In the genomic region with DNA sequence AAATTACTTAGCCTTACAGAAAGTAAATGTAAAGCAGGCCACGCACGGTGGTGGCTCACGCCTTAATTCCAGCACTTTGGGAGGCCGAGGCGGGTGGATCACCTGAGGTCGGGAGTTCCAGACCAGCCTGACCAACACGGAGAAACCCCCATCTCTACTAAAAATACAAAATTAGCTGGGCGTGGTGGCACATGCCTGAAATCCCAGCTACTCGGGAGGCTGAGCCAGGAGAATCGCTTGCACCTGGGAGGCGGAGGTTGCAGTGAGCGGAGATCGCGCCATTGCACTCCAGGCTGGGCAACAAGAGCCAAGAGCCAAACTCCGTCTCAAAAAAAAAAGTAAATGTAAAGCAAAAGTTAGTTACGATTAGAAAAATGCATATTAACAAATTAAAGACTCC, we compare ENCODE assay signal across 12 cellular contexts. TPM values are rescaled to one million over a fixed set of nuclear protein-coding genes. Genes with fewer than 3 reads are reported as not detected.
A peak's percentile ranks its signal among the peaks of the same experiment; 100 is the strongest.
DNase-seq lines count a peak whose midpoint lies in the region; ATAC-seq and TF ChIP-seq lines count a peak whose summit lies in the region.
"Not testable (repeated sequence)": the region's sequence is repeated elsewhere in the genome, so short reads cannot be mapped to it uniquely, and the experiment has no call there.
"Had no signal": no experiment of that assay in that cellular context is flagged by ENCODE, and none has a peak within 500 bp of the region (broad histone marks: within the 10 kb centered on the region; RNA-seq: fewer than 3 reads in every experiment).

No MANE protein-coding gene starts in this region.

- not testable (repeated sequence) for H3K9me3 ChIP-seq in HAP-1; SJSA1 (replicated peaks); effector memory CD4-positive, alpha-beta T cell (ENCODE audit: control insufficient read depth, low read length)

- in situ Hi-C loops in HAP-1 (cut with MboI; ENCODE audit: low sequenced_read_pairs), result not testable (repeated sequence)

- not testable (repeated sequence) for H3K79me2 ChIP-seq in ACC112 (ENCODE audit: control insufficient read depth, insufficient read depth, low read length, unreplicated experiment)

- TF ChIP-seq CTCF in natural killer cell (IDR thresholded peaks at IDR 0.05), result not testable (repeated sequence)

- not testable (repeated sequence) for H3K9me3 Mint-ChIP-seq in activated naive CD8-positive, alpha-beta T cell (ENCODE audit: low read depth); natural killer cell; stimulated activated effector memory CD8-positive, alpha-beta T cell treated with anti-CD3 and anti-CD28 coated beads, Interleukin-12 subunit alpha, Interleukin-12 subunit beta, amount 100 ng/mL, for 72 hours

- not testable (repeated sequence) for H3K36me3 ChIP-seq in ACC112 (ENCODE audit: insufficient read depth, low read length); HAP-1 (replicated peaks); SJSA1; effector memory CD4-positive, alpha-beta T cell (ENCODE audit: control insufficient read depth, insufficient read depth, low read length)

- peak overlapping the region; percentile 94 for H3K27ac ChIP-seq in ACC112 (ENCODE audit: low read depth, low read length)
- H3K27ac ChIP-seq in SJSA1, result peak overlapping the region; percentile 94
- peak overlapping the region; percentile 73 for H3K27ac ChIP-seq in effector memory CD4-positive, alpha-beta T cell (ENCODE audit: insufficient read depth, low read length, poor library complexity, severe bottlenecking)

- H3K4me1 ChIP-seq in ACC112 (ENCODE audit: control insufficient read depth, insufficient read depth, low read length, unreplicated experiment); effector memory CD4-positive, alpha-beta T cell (ENCODE audit: control insufficient read depth, insufficient read depth, low read length, poor library complexity, severe bottlenecking): not testable (repeated sequence)
- H3K4me1 ChIP-seq in HAP-1, result peaks cover 13% of the 10 kb centered on the region
- H3K4me1 ChIP-seq in SJSA1 (replicated peaks), result peaks cover 12% of the 10 kb centered on the region

- H3K27me3 Mint-ChIP-seq in activated naive CD8-positive, alpha-beta T cell; natural killer cell (ENCODE audit: low read depth in 2 of 2): not testable (repeated sequence)

- H3K27ac Mint-ChIP-seq in activated naive CD8-positive, alpha-beta T cell, result peak overlapping the region; percentile 94
- H3K27ac Mint-ChIP-seq in natural killer cell, result peak overlapping the region; percentile 88 to 93
- H3K27ac Mint-ChIP-seq in stimulated activated effector memory CD8-positive, alpha-beta T cell treated with anti-CD3 and anti-CD28 coated beads, Interleukin-12 subunit alpha, Interleukin-12 subunit beta, amount 100 ng/mL, for 72 hours, result peak overlapping the region; percentile 94

- DNase-seq in HAP-1 (ENCODE audit: low spot score in 2 of 2); effector memory CD4-positive, alpha-beta T cell; natural killer cell; stimulated activated effector memory CD8-positive, alpha-beta T cell treated with anti-CD3 and anti-CD28 coated beads, Interleukin-12 subunit alpha, Interleukin-12 subunit beta, amount 100 ng/mL, for 72 hours (ENCODE audit: low spot score in 2 of 2): not testable (repeated sequence)
- DNase-seq in SJSA1 (ENCODE audit: low read depth in 1 of 2, low spot score in 2 of 2), result peak in 1 of 2 experiments; percentile 31

- not testable (repeated sequence) for ATAC-seq in natural killer cell; stimulated activated effector memory CD8-positive, alpha-beta T cell treated with anti-CD3 and anti-CD28 coated beads, Interleukin-12 subunit alpha, Interleukin-12 subunit beta, amount 100 ng/mL, for 72 hours

- H3K4me1 Mint-ChIP-seq in activated naive CD8-positive, alpha-beta T cell (ENCODE audit: low read depth), result peaks cover 33% of the 10 kb centered on the region
- H3K4me1 Mint-ChIP-seq in natural killer cell, result peaks cover 9 to 17% of the 10 kb centered on the region in 2 donors
- peaks cover 29% of the 10 kb centered on the region for H3K4me1 Mint-ChIP-seq in stimulated activated effector memory CD8-positive, alpha-beta T cell treated with anti-CD3 and anti-CD28 coated beads, Interleukin-12 subunit alpha, Interleukin-12 subunit beta, amount 100 ng/mL, for 72 hours

- peak overlapping the region; percentile 91 for H3K4me3 Mint-ChIP-seq in activated naive CD8-positive, alpha-beta T cell
- peak overlapping the region; percentile 94 for H3K4me3 Mint-ChIP-seq in natural killer cell
- H3K4me3 Mint-ChIP-seq in stimulated activated effector memory CD8-positive, alpha-beta T cell treated with anti-CD3 and anti-CD28 coated beads, Interleukin-12 subunit alpha, Interleukin-12 subunit beta, amount 100 ng/mL, for 72 hours, result peak overlapping the region; percentile 83

- not testable (repeated sequence) for H3K36me3 Mint-ChIP-seq in activated naive CD8-positive, alpha-beta T cell; natural killer cell
- peaks cover 12% of the 10 kb centered on the region for H3K36me3 Mint-ChIP-seq in stimulated activated effector memory CD8-positive, alpha-beta T cell treated with anti-CD3 and anti-CD28 coated beads, Interleukin-12 subunit alpha, Interleukin-12 subunit beta, amount 100 ng/mL, for 72 hours

- H2AFZ ChIP-seq in ACC112 (ENCODE audit: low read length, unreplicated experiment), result not testable (repeated sequence)

- peak overlapping the region; percentile 85 for H3K4me3 ChIP-seq in ACC112 (ENCODE audit: low read depth, low read length)
- peak overlapping the region; percentile 68 for H3K4me3 ChIP-seq in HAP-1
- H3K4me3 ChIP-seq in SJSA1, result peak overlapping the region; percentile 66
- H3K4me3 ChIP-seq in effector memory CD4-positive, alpha-beta T cell (ENCODE audit: insufficient read depth, low read depth, low read length, poor library complexity, severe bottlenecking), result not testable (repeated sequence)
- peak overlapping the region; percentile 96 for H3K4me3 ChIP-seq in iPS-11a (ENCODE audit: low read depth, low read length)

- H3K27me3 ChIP-seq in ACC112 (ENCODE audit: insufficient read depth, low read length); HAP-1 (ENCODE audit: low read depth); SJSA1 (replicated peaks); effector memory CD4-positive, alpha-beta T cell (replicated peaks; ENCODE audit: control insufficient read depth, insufficient read depth, low read length, poor library complexity, severe bottlenecking): not testable (repeated sequence)

- intact Hi-C loops in natural killer cell (cut with micrococcal nuclease), result not testable (repeated sequence)

RNA-seq across cellular contexts. Expression of a gene that starts 21.5 kb away (rescaled TPM):
- total RNA-seq in SJSA1 (2014; rRNA removed; shearing (Covaris generic)), result not detected in 2 replicates
- not detected for total RNA-seq in natural killer cell
- total RNA-seq: cardiac septum; G401; omental fat pad; T-helper 2 cell treated with Interferon-gamma antibody and Interleukin-4, amounts not matched to agents 100 ng/mL and 5 ng/mL, for 36 hours had no signal
